18 cellular contexts compared by ENCODE assay signal in genomic region chr1:27331426-27331825, GRCh38. TPM values are rescaled to one million over a fixed set of nuclear protein-coding genes. Genes with fewer than 3 reads are reported as not detected.
DNase-seq lines count a peak whose midpoint lies in the region; ATAC-seq and TF ChIP-seq lines count a peak whose summit lies in the region.
"Had no signal": no experiment of that assay in that cellular context is flagged by ENCODE, and none has a peak within 500 bp of the region (broad histone marks: within the 10 kb centered on the region; RNA-seq: fewer than 3 reads in every experiment).

No MANE protein-coding gene starts in this region.

- CTCF ChIA-PET in activated naive CD4-positive, alpha-beta T cell treated with anti-CD3 and anti-CD28 coated beads, Interleukin-2, amount 10 ng/mL, durations not matched to agents 7 days and 5 days (lab: Charles Lee), result interaction anchor here (2.4 to 5.9 kb wide), 4 partner anchors 11 to 64 kb away, joined by 23 to 46 read pairs (median 25); partner anchors contain the start of gene SYTL1

- H3K4me3 ChIP-seq in left ventricle myocardium inferior (no peak overlapping the region), lower lobe of right lung (no peak overlapping the region)
- H3K4me3 ChIP-seq: BLaER1 had no signal

- no peak overlapping the region for H3K4me3 Mint-ChIP-seq in activated naive CD4-positive, alpha-beta T cell treated with anti-CD3 and anti-CD28 coated beads, Interleukin-2, amount 10 ng/mL, durations not matched to agents 7 days and 5 days
- H3K4me3 Mint-ChIP-seq in activated T-helper 17 cell treated with anti-CD3 and anti-CD28 coated beads, Interleukin-2, amount 50 U/mL, for 72 hours, result no peak overlapping the region
- H3K4me3 Mint-ChIP-seq: CD8-positive, alpha-beta T cell had no signal

- peaks cover 44% of the 10 kb centered on the region for H3K4me1 Mint-ChIP-seq in activated naive CD4-positive, alpha-beta T cell treated with anti-CD3 and anti-CD28 coated beads, Interleukin-2, amount 10 ng/mL, durations not matched to agents 7 days and 5 days
- H3K4me1 Mint-ChIP-seq in activated T-helper 17 cell treated with anti-CD3 and anti-CD28 coated beads, Interleukin-2, amount 50 U/mL, for 72 hours, result peaks cover 5% of the 10 kb centered on the region

- H3K9me3 ChIP-seq in left ventricle myocardium inferior (replicated peaks) (no peaks in the 10 kb centered on the region), lower lobe of right lung (no peaks in the 10 kb centered on the region)
- H3K9me3 ChIP-seq: BLaER1 had no signal

- DNase-seq in activated naive CD4-positive, alpha-beta T cell treated with anti-CD3 and anti-CD28 coated beads, Interleukin-2, amount 10 ng/mL, durations not matched to agents 7 days and 5 days, result no peak
- DNase-seq in activated naive CD4-positive, alpha-beta T cell treated with Interleukin-2 at 50 U/mL for 16 hours, result no peak
- DNase-seq in left ventricle myocardium inferior, result no peak
- DNase-seq in posterior vena cava (ENCODE audit: low spot score), result peak; percentile 25
- DNase-seq in lower lobe of right lung, result no peak
- no peak for DNase-seq in G401 (ENCODE audit: low spot score)
- DNase-seq: CD8-positive, alpha-beta T cell; DMS53; KG1; MV-4-11; NCI-H1694 treated with DMSO at 0.1 percent for 48 hours had no signal

- no peak for TF ChIP-seq CTCF in left ventricle myocardium inferior (IDR thresholded peaks at IDR 0.05; ENCODE audit: borderline replicate concordance)
- no peak for TF ChIP-seq CTCF in lower lobe of right lung (IDR thresholded peaks at IDR 0.05)

- peak overlapping the region; percentile 77 for H3K27ac Mint-ChIP-seq in activated naive CD4-positive, alpha-beta T cell treated with anti-CD3 and anti-CD28 coated beads, Interleukin-2, amount 10 ng/mL, durations not matched to agents 7 days and 5 days
- H3K27ac Mint-ChIP-seq in activated T-helper 17 cell treated with anti-CD3 and anti-CD28 coated beads, Interleukin-2, amount 50 U/mL, for 72 hours, result peak overlapping the region; percentile 33
- H3K27ac Mint-ChIP-seq: CD8-positive, alpha-beta T cell had no signal

- no peak for ATAC-seq in activated T-helper 17 cell treated with anti-CD3 and anti-CD28 coated beads, Interleukin-2, amount 50 U/mL, for 72 hours (replicated peaks)
- ATAC-seq in lower lobe of right lung (no peak), GM18867 (IDR thresholded peaks at IDR 0.05; ENCODE audit: unreplicated experiment) (no peak)
- ATAC-seq: CD8-positive, alpha-beta T cell; Panc1 had no signal

- H3K27me3 ChIP-seq in left ventricle myocardium inferior (ENCODE audit: low read depth) (no peaks in the 10 kb centered on the region), lower lobe of right lung (ENCODE audit: low read depth) (no peaks in the 10 kb centered on the region)
- H3K27me3 ChIP-seq: BLaER1 had no signal

- peaks cover 39% of the 10 kb centered on the region for H3K36me3 Mint-ChIP-seq in activated naive CD4-positive, alpha-beta T cell treated with anti-CD3 and anti-CD28 coated beads, Interleukin-2, amount 10 ng/mL, durations not matched to agents 7 days and 5 days
- peaks cover 74% of the 10 kb centered on the region for H3K36me3 Mint-ChIP-seq in activated T-helper 17 cell treated with anti-CD3 and anti-CD28 coated beads, Interleukin-2, amount 50 U/mL, for 72 hours (ENCODE audit: low read depth)

- no peaks in the 10 kb centered on the region for H3K27me3 Mint-ChIP-seq in activated naive CD4-positive, alpha-beta T cell treated with anti-CD3 and anti-CD28 coated beads, Interleukin-2, amount 10 ng/mL, durations not matched to agents 7 days and 5 days
- H3K27me3 Mint-ChIP-seq in activated T-helper 17 cell treated with anti-CD3 and anti-CD28 coated beads, Interleukin-2, amount 50 U/mL, for 72 hours, result no peaks in the 10 kb centered on the region

- no peaks in the 10 kb centered on the region for H3K9me3 Mint-ChIP-seq in activated naive CD4-positive, alpha-beta T cell treated with anti-CD3 and anti-CD28 coated beads, Interleukin-2, amount 10 ng/mL, durations not matched to agents 7 days and 5 days
- H3K9me3 Mint-ChIP-seq in activated T-helper 17 cell treated with anti-CD3 and anti-CD28 coated beads, Interleukin-2, amount 50 U/mL, for 72 hours, result no peaks in the 10 kb centered on the region
- H3K9me3 Mint-ChIP-seq: CD8-positive, alpha-beta T cell had no signal

- H3K36me3 ChIP-seq in left ventricle myocardium inferior, result peaks cover 57% of the 10 kb centered on the region
- H3K36me3 ChIP-seq in lower lobe of right lung, result peaks cover 91% of the 10 kb centered on the region

- H3K27ac ChIP-seq in left ventricle myocardium inferior (replicated peaks) (peak overlapping the region; percentile 68), lower lobe of right lung (no peak overlapping the region)
- H3K27ac ChIP-seq: BLaER1 had no signal

- in situ Hi-C loops in G401 (cut with HindIII; ENCODE audit: low sequenced_read_pairs), result no loop called here

- peaks cover 48% of the 10 kb centered on the region for H3K4me1 ChIP-seq in left ventricle myocardium inferior
- peaks cover 11% of the 10 kb centered on the region for H3K4me1 ChIP-seq in lower lobe of right lung

- intact Hi-C loops in left ventricle myocardium inferior (cut with micrococcal nuclease), result no loop called here
- intact Hi-C loops in posterior vena cava (cut with DNase I), result no loop called here
- intact Hi-C loops in lower lobe of right lung (cut with DNase I), result no loop called here

RNA-seq across cellular contexts. Expression of gene TMEM222, which starts 9.5 kb away (rescaled TPM):
- 10 to 100 TPM; 29.0 to 39.6 TPM for total RNA-seq in activated T-helper 17 cell treated with anti-CD3 and anti-CD28 coated beads, Interleukin-2, amount 50 U/mL, for 72 hours
- 19.4 TPM for total RNA-seq in left ventricle myocardium inferior
- 10 to 100 TPM; 25.0 to 26.7 TPM for total RNA-seq in posterior vena cava
- total RNA-seq in lower lobe of right lung, result 30.2 TPM
- 38.2 and 49.1 TPM in 2 replicates for total RNA-seq in G401 (2014; rRNA removed; shearing (Covaris generic))

RNA-seq across cellular contexts. Expression of gene SYTL1, which starts 10.4 kb away (rescaled TPM):
- 10 to 100 TPM; 26.0 to 43.4 TPM for total RNA-seq in activated T-helper 17 cell treated with anti-CD3 and anti-CD28 coated beads, Interleukin-2, amount 50 U/mL, for 72 hours
- total RNA-seq in left ventricle myocardium inferior (1.1 TPM), posterior vena cava (1 to 10 TPM; 1.6 to 1.9 TPM), lower lobe of right lung (29.3 TPM)
- 38.2 and 44.0 TPM in 2 replicates for total RNA-seq in G401 (2014; rRNA removed; shearing (Covaris generic))

RNA-seq across cellular contexts. Expression of gene MAP3K6, which starts 35.3 kb away (rescaled TPM):
- 10 to 100 TPM in 1 of 2 donors, 1 to 10 TPM in 1; 7.3 to 15.2 TPM for total RNA-seq in activated T-helper 17 cell treated with anti-CD3 and anti-CD28 coated beads, Interleukin-2, amount 50 U/mL, for 72 hours
- total RNA-seq in left ventricle myocardium inferior (45.2 TPM), posterior vena cava (10 to 100 TPM; 72.8 to 94.3 TPM), lower lobe of right lung (117 TPM)
- total RNA-seq in G401 (2014; rRNA removed; shearing (Covaris generic)), result 10.0 and 17.3 TPM in 2 replicates

RNA-seq across cellular contexts. Expression of gene FCN3, which starts 43.2 kb away (rescaled TPM):
- total RNA-seq in activated T-helper 17 cell treated with anti-CD3 and anti-CD28 coated beads, Interleukin-2, amount 50 U/mL, for 72 hours, result not detected
- total RNA-seq in left ventricle myocardium inferior (27.3 TPM), posterior vena cava (10 to 100 TPM; 10.4 to 11.6 TPM), lower lobe of right lung (1,125 TPM)
- total RNA-seq in G401 (2014; rRNA removed; shearing (Covaris generic)), result not detected in 2 replicates
- total RNA-seq: A673; CD8-positive, alpha-beta T cell; HT-29; NCI-H460 had no signal

RNA-seq across cellular contexts. Expression of gene CD164L2, which starts 51.7 kb away (rescaled TPM):
- total RNA-seq in activated T-helper 17 cell treated with anti-CD3 and anti-CD28 coated beads, Interleukin-2, amount 50 U/mL, for 72 hours, result not detected
- not detected for total RNA-seq in left ventricle myocardium inferior
- not detected for total RNA-seq in posterior vena cava
- total RNA-seq in lower lobe of right lung, result 6.8 TPM
- not detected in 2 replicates for total RNA-seq in G401 (2014; rRNA removed; shearing (Covaris generic))
- total RNA-seq: A673; CD8-positive, alpha-beta T cell; HT-29; NCI-H460 had no signal

Comparison
In these comparisons a context has a peak if more than half of its experiments do, and no peak if none do; other contexts are left out.
1. RNA of gene SYTL1, which starts 10.4 kb away (total RNA-seq): 38.2 to 44.0 TPM in G401, 26.0 to 43.4 TPM in activated T-helper 17 cell treated with anti-CD3 and anti-CD28 coated beads, Interleukin-2, amount 50 U/mL, for 72 hours and 29.3 TPM in lower lobe of right lung (single experiment); 1.6 to 1.9 TPM in posterior vena cava and 1.1 TPM in left ventricle myocardium inferior (single experiment); every median in the first group is over 4 times any median in the second.